ENCODE assay signal across 12 cellular contexts in the genomic region with DNA sequence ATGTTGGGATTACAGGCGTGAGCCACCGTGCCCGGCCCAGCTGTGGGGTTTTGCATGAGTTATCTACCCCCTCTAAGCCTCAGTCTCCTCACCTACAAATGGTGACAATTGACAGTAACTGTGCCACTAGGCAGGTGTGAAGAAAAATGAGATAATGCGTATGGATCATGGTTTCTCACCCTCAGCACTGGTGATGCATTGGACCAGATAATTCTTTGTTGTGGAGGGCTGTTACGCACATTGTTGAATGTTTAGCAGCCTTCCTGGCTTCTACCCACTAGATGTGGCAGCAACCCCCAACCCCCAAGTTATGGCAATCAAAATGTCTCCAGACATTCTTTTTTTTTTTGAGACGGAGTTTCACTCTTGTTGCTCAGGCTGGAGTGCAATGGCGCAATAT. TPM values are rescaled to one million over a fixed set of nuclear protein-coding genes. Genes with fewer than 3 reads are reported as not detected.
DNase-seq lines count a peak whose midpoint lies in the region; ATAC-seq lines count a peak whose summit lies in the region.
"Had no signal": no experiment of that assay in that cellular context is flagged by ENCODE, and none has a peak within 500 bp of the region (broad histone marks: within the 10 kb centered on the region; RNA-seq: fewer than 3 reads in every experiment).

No MANE protein-coding gene starts in this region.

- H3K36me3 Mint-ChIP-seq in activated naive CD8-positive, alpha-beta T cell treated with anti-CD3 and anti-CD28 coated beads, Interleukin-2, amount 10 ng/mL, durations not matched to agents 7 days and 5 days: peaks cover 15% of the 10 kb centered on the region
- H3K36me3 Mint-ChIP-seq in activated naive CD8-positive, alpha-beta T cell treated with anti-CD3 and anti-CD28 coated beads for 36 hours: peaks cover 13% of the 10 kb centered on the region
- H3K36me3 Mint-ChIP-seq in immature natural killer cell: peaks cover 0 to 4% (median 0%) of the 10 kb centered on the region in 3 donors

- H3K27me3 Mint-ChIP-seq in activated naive CD8-positive, alpha-beta T cell treated with anti-CD3 and anti-CD28 coated beads, Interleukin-2, amount 10 ng/mL, durations not matched to agents 7 days and 5 days: no peaks in the 10 kb centered on the region
- H3K27me3 Mint-ChIP-seq in activated naive CD8-positive, alpha-beta T cell treated with anti-CD3 and anti-CD28 coated beads for 36 hours: no peaks in the 10 kb centered on the region
- peaks cover 5 to 6% (median 6%) of the 10 kb centered on the region in 3 donors for H3K27me3 Mint-ChIP-seq in immature natural killer cell (ENCODE audit: low read depth in 3 of 3)
- H3K27me3 Mint-ChIP-seq: CD4-positive, CD25-positive, alpha-beta regulatory T cell had no signal

- H3K9me3 Mint-ChIP-seq in activated naive CD8-positive, alpha-beta T cell treated with anti-CD3 and anti-CD28 coated beads, Interleukin-2, amount 10 ng/mL, durations not matched to agents 7 days and 5 days: peaks cover 10% of the 10 kb centered on the region
- peaks cover 9% of the 10 kb centered on the region for H3K9me3 Mint-ChIP-seq in activated naive CD8-positive, alpha-beta T cell treated with anti-CD3 and anti-CD28 coated beads for 36 hours
- peaks cover 0 to 4% (median 0%) of the 10 kb centered on the region in 6 donors for H3K9me3 Mint-ChIP-seq in immature natural killer cell

- no peak for ATAC-seq in activated naive CD8-positive, alpha-beta T cell treated with anti-CD3 and anti-CD28 coated beads, Interleukin-2, amount 10 ng/mL, durations not matched to agents 7 days and 5 days (ENCODE audit: low read depth)
- ATAC-seq: GM12878 had no signal

- peak; percentile 12 for DNase-seq in activated naive CD8-positive, alpha-beta T cell treated with anti-CD3 and anti-CD28 coated beads, Interleukin-2, amount 10 ng/mL, durations not matched to agents 7 days and 5 days
- DNase-seq in activated naive CD8-positive, alpha-beta T cell treated with anti-CD3 and anti-CD28 coated beads for 36 hours: no peak
- DNase-seq in activated gamma-delta T cell treated with anti-CD3 and anti-CD28 coated beads, Interleukin-2, amount 50 U/mL, for 16 hours (ENCODE audit: low read depth): peak; percentile 20
- DNase-seq in immature natural killer cell (peak; percentile 74 to 82 (median 80)), globus pallidus (ENCODE audit: low spot score) (no peak), NCI-H2081 treated with DMSO at 0.1 percent for 48 hours (lab: John Stamatoyannopoulos, UW) (no peak)
- DNase-seq in stimulated activated CD4-positive, alpha-beta T cell treated with anti-CD3 and anti-CD28 coated beads, Interleukin-4, amount 100 ng/mL, for 1 hour: no peak
- DNase-seq: 8988T; CD4-positive, CD25-positive, alpha-beta regulatory T cell; DMS79; HCEC 1CT had no signal

- POLR2A ChIA-PET in activated naive CD8-positive, alpha-beta T cell treated with anti-CD3 and anti-CD28 coated beads, Interleukin-2, amount 10 ng/mL, durations not matched to agents 7 days and 5 days (lab: Charles Lee): interaction anchor here (11.3 kb wide), 1 partner anchor 8 kb away, joined by 227 read pairs; a partner anchor contains a TSS

- peaks cover 18% of the 10 kb centered on the region for H3K4me1 Mint-ChIP-seq in activated naive CD8-positive, alpha-beta T cell treated with anti-CD3 and anti-CD28 coated beads, Interleukin-2, amount 10 ng/mL, durations not matched to agents 7 days and 5 days
- H3K4me1 Mint-ChIP-seq in activated naive CD8-positive, alpha-beta T cell treated with anti-CD3 and anti-CD28 coated beads for 36 hours: peaks cover 17% of the 10 kb centered on the region
- H3K4me1 Mint-ChIP-seq in immature natural killer cell: peaks cover 28 to 29% of the 10 kb centered on the region in 2 donors

- H3K27ac Mint-ChIP-seq in activated naive CD8-positive, alpha-beta T cell treated with anti-CD3 and anti-CD28 coated beads, Interleukin-2, amount 10 ng/mL, durations not matched to agents 7 days and 5 days: no peak overlapping the region
- H3K27ac Mint-ChIP-seq in activated naive CD8-positive, alpha-beta T cell treated with anti-CD3 and anti-CD28 coated beads for 36 hours: no peak overlapping the region
- H3K27ac Mint-ChIP-seq in immature natural killer cell: peak overlapping the region; percentile 31 to 88 (median 51)
- H3K27ac Mint-ChIP-seq: CD4-positive, CD25-positive, alpha-beta regulatory T cell had no signal

- H3K4me3 Mint-ChIP-seq in activated naive CD8-positive, alpha-beta T cell treated with anti-CD3 and anti-CD28 coated beads, Interleukin-2, amount 10 ng/mL, durations not matched to agents 7 days and 5 days: no peak overlapping the region
- no peak overlapping the region for H3K4me3 Mint-ChIP-seq in activated naive CD8-positive, alpha-beta T cell treated with anti-CD3 and anti-CD28 coated beads for 36 hours
- H3K4me3 Mint-ChIP-seq in immature natural killer cell: peak overlapping the region in 3 of 5 donors; percentile 22 to 35 (median 30)
- H3K4me3 Mint-ChIP-seq: CD4-positive, CD25-positive, alpha-beta regulatory T cell had no signal

RNA-seq across cellular contexts. Expression of a gene that starts 9.0 kb away (rescaled TPM):
- 10 to 100 TPM; 71.6 to 72.2 TPM for total RNA-seq in activated naive CD8-positive, alpha-beta T cell treated with anti-CD3 and anti-CD28 coated beads, Interleukin-2, amount 10 ng/mL, durations not matched to agents 7 days and 5 days
- total RNA-seq in activated naive CD8-positive, alpha-beta T cell treated with anti-CD3 and anti-CD28 coated beads for 36 hours: 10 to 100 TPM; 64.5 to 65.5 TPM
- polyA plus RNA-seq in immature natural killer cell: 10 to 100 TPM in 1 of 3 donors, 1 to 10 TPM in 2; 4.9 to 20.2 (median 6.1) TPM

Comparison
In these comparisons a context has a peak if more than half of its experiments do, and no peak if none do; other contexts are left out.
1. DNase-seq: peak in activated naive CD8-positive, alpha-beta T cell treated with anti-CD3 and anti-CD28 coated beads, Interleukin-2, amount 10 ng/mL, durations not matched to agents 7 days and 5 days (single experiment), activated gamma-delta T cell treated with anti-CD3 and anti-CD28 coated beads, Interleukin-2, amount 50 U/mL, for 16 hours (single experiment) and immature natural killer cell (3 of 3); none in activated naive CD8-positive, alpha-beta T cell treated with anti-CD3 and anti-CD28 coated beads for 36 hours (single experiment), globus pallidus (single experiment), stimulated activated CD4-positive, alpha-beta T cell treated with anti-CD3 and anti-CD28 coated beads, Interleukin-4, amount 100 ng/mL, for 1 hour (single experiment) and NCI-H2081 treated with DMSO at 0.1 percent for 48 hours (single experiment).
2. H3K27ac Mint-ChIP-seq: peak in immature natural killer cell (6 of 6); none in activated naive CD8-positive, alpha-beta T cell treated with anti-CD3 and anti-CD28 coated beads, Interleukin-2, amount 10 ng/mL, durations not matched to agents 7 days and 5 days (single experiment) and activated naive CD8-positive, alpha-beta T cell treated with anti-CD3 and anti-CD28 coated beads for 36 hours (single experiment).
3. H3K4me3 Mint-ChIP-seq: peak in immature natural killer cell (3 of 5); none in activated naive CD8-positive, alpha-beta T cell treated with anti-CD3 and anti-CD28 coated beads, Interleukin-2, amount 10 ng/mL, durations not matched to agents 7 days and 5 days (single experiment) and activated naive CD8-positive, alpha-beta T cell treated with anti-CD3 and anti-CD28 coated beads for 36 hours (single experiment).